ENCODE assay signal across 10 cellular contexts in genomic region chr5:9456435-9457042, GRCh38.
A peak's percentile ranks its signal among the peaks of the same experiment; 100 is the strongest.
DNase-seq lines count a peak whose midpoint lies in the region; ATAC-seq, FAIRE-seq and TF ChIP-seq lines count a peak whose summit lies in the region.
"Had no signal": no experiment of that assay in that cellular context is flagged by ENCODE, and none has a peak within 500 bp of the region (broad histone marks: within the 10 kb centered on the region; RNA-seq: fewer than 3 reads in every experiment).

No MANE protein-coding gene starts in this region.

- no peaks in the 10 kb centered on the region for H3K27me3 ChIP-seq in AG04450 (ENCODE audit: control insufficient read depth, insufficient read depth, low read length)
- H3K27me3 ChIP-seq in gastrocnemius medialis: no peaks in the 10 kb centered on the region

- no peaks in the 10 kb centered on the region for H3K36me3 Mint-ChIP-seq in activated CD4-positive, alpha-beta memory T cell treated with anti-CD3 and anti-CD28 coated beads, Interleukin-2, amount 10 ng/mL, durations not matched to agents 7 days and 5 days (ENCODE audit: low read depth)
- H3K36me3 Mint-ChIP-seq: stimulated activated effector memory CD8-positive, alpha-beta T cell treated with anti-CD3 and anti-CD28 coated beads, Interleukin-12 subunit alpha, Interleukin-12 subunit beta, amount 100 ng/mL, for 72 hours had no signal

- no peak for TF ChIP-seq CTCF in AG04450 (IDR thresholded peaks at IDR 0.05; ENCODE audit: low read depth, low read length)
- TF ChIP-seq CTCF in choroid plexus epithelial cell (conservative IDR thresholded peaks at IDR 0.05; ENCODE audit: low read depth, low read length): no peak
- TF ChIP-seq CTCF in gastrocnemius medialis (IDR thresholded peaks at IDR 0.05 in 4 of 5, conservative IDR thresholded peaks at IDR 0.05 in 1 of 5): no peak

- H3K4me3 Mint-ChIP-seq in activated CD4-positive, alpha-beta memory T cell treated with anti-CD3 and anti-CD28 coated beads, Interleukin-2, amount 10 ng/mL, durations not matched to agents 7 days and 5 days: no peak overlapping the region
- H3K4me3 Mint-ChIP-seq: stimulated activated effector memory CD8-positive, alpha-beta T cell treated with anti-CD3 and anti-CD28 coated beads, Interleukin-12 subunit alpha, Interleukin-12 subunit beta, amount 100 ng/mL, for 72 hours had no signal

- no peaks in the 10 kb centered on the region for H3K4me1 ChIP-seq in gastrocnemius medialis

- H3K27ac Mint-ChIP-seq in activated CD4-positive, alpha-beta memory T cell treated with anti-CD3 and anti-CD28 coated beads, Interleukin-2, amount 10 ng/mL, durations not matched to agents 7 days and 5 days: no peak overlapping the region
- H3K27ac Mint-ChIP-seq: stimulated activated effector memory CD8-positive, alpha-beta T cell treated with anti-CD3 and anti-CD28 coated beads, Interleukin-12 subunit alpha, Interleukin-12 subunit beta, amount 100 ng/mL, for 72 hours had no signal

- H3K4me3 ChIP-seq in AG04450 (ENCODE audit: low read depth, low read length) (no peak overlapping the region), choroid plexus epithelial cell (ENCODE audit: low read depth, low read length) (no peak overlapping the region), gastrocnemius medialis (no peak overlapping the region)

- DNase-seq in AG04450 (ENCODE audit: low read depth, low spot score) (peak; percentile 85), HTR-8/SVneo (ENCODE audit: insufficient read length, low spot score) (no peak), choroid plexus epithelial cell (ENCODE audit: low read depth) (peak; percentile 85), left kidney (ENCODE audit: low read depth, low spot score) (peak; percentile 59), RCC 7860 (ENCODE audit: low spot score) (no peak), gastrocnemius medialis (no peak), NOMO-1 treated with DMSO at 0.1 percent for 48 hours (lab: John Stamatoyannopoulos, UW; ENCODE audit: unreplicated experiment) (no peak)
- no peak for DNase-seq in activated CD4-positive, alpha-beta memory T cell treated with anti-CD3 and anti-CD28 coated beads, Interleukin-2, amount 10 ng/mL, durations not matched to agents 7 days and 5 days
- DNase-seq: GOT3 had no signal

- intact Hi-C loops in gastrocnemius medialis (cut with DNase I; ENCODE audit: low total_unique reads): no loop called here

- no peaks in the 10 kb centered on the region for H3K36me3 ChIP-seq in gastrocnemius medialis

- peaks cover 4% of the 10 kb centered on the region for H3K9me3 Mint-ChIP-seq in activated CD4-positive, alpha-beta memory T cell treated with anti-CD3 and anti-CD28 coated beads, Interleukin-2, amount 10 ng/mL, durations not matched to agents 7 days and 5 days

- POLR2A ChIA-PET in AG04450 (lab: Yijun Ruan, JAX): no interaction called here
- POLR2A ChIA-PET in activated CD4-positive, alpha-beta memory T cell treated with anti-CD3 and anti-CD28 coated beads, Interleukin-2, amount 10 ng/mL, durations not matched to agents 7 days and 5 days (lab: Charles Lee): no interaction called here

- no peaks in the 10 kb centered on the region for H3K4me1 Mint-ChIP-seq in activated CD4-positive, alpha-beta memory T cell treated with anti-CD3 and anti-CD28 coated beads, Interleukin-2, amount 10 ng/mL, durations not matched to agents 7 days and 5 days
- H3K4me1 Mint-ChIP-seq: stimulated activated effector memory CD8-positive, alpha-beta T cell treated with anti-CD3 and anti-CD28 coated beads, Interleukin-12 subunit alpha, Interleukin-12 subunit beta, amount 100 ng/mL, for 72 hours had no signal

- in situ Hi-C loops in gastrocnemius medialis (cut with MboI; ENCODE audit: low sequenced_read_pairs in 4 of 4): no loop called here

- ATAC-seq in gastrocnemius medialis: no peak
- ATAC-seq: stimulated activated effector memory CD8-positive, alpha-beta T cell treated with anti-CD3 and anti-CD28 coated beads, Interleukin-12 subunit alpha, Interleukin-12 subunit beta, amount 100 ng/mL, for 72 hours had no signal

- H3K27ac ChIP-seq in AG04450 (ENCODE audit: low read depth, low read length) (no peak overlapping the region), gastrocnemius medialis (no peak overlapping the region)

- H3K9me3 ChIP-seq in AG04450 (ENCODE audit: control insufficient read depth, insufficient read depth, low read length): peaks cover 5% of the 10 kb centered on the region; the same call in 1 of the 2 replicates
- no peaks in the 10 kb centered on the region for H3K9me3 ChIP-seq in gastrocnemius medialis

- peak; percentile 75 for FAIRE-seq in HTR-8/SVneo (lab: Jason Lieb, UNC)
- no peak for FAIRE-seq in RCC 7860 (lab: Jason Lieb, UNC)

- H3K27me3 Mint-ChIP-seq in activated CD4-positive, alpha-beta memory T cell treated with anti-CD3 and anti-CD28 coated beads, Interleukin-2, amount 10 ng/mL, durations not matched to agents 7 days and 5 days: no peaks in the 10 kb centered on the region

- TF ChIP-seq POLR2A in gastrocnemius medialis (IDR thresholded peaks at IDR 0.05): no peak

- CTCF ChIA-PET in AG04450 (lab: Charles Lee): no interaction called here
- CTCF ChIA-PET in activated CD4-positive, alpha-beta memory T cell treated with anti-CD3 and anti-CD28 coated beads, Interleukin-2, amount 10 ng/mL, durations not matched to agents 7 days and 5 days (lab: Charles Lee): no interaction called here

Comparison
In these comparisons a context has a peak if more than half of its experiments do, and no peak if none do; other contexts are left out.
1. DNase-seq: peak in AG04450 (single experiment), choroid plexus epithelial cell (single experiment) and left kidney (single experiment); none in HTR-8/SVneo (single experiment), RCC 7860 (single experiment), activated CD4-positive, alpha-beta memory T cell treated with anti-CD3 and anti-CD28 coated beads, Interleukin-2, amount 10 ng/mL, durations not matched to agents 7 days and 5 days (single experiment), gastrocnemius medialis (0 of 2) and NOMO-1 treated with DMSO at 0.1 percent for 48 hours (single experiment).